Comparison of ENCODE assay signal across 11 cellular contexts in genomic region chr18:75638223-75638596, GRCh38.
DNase-seq lines count a peak whose midpoint lies in the region; ATAC-seq and TF ChIP-seq lines count a peak whose summit lies in the region.
"Had no signal": no experiment of that assay in that cellular context is flagged by ENCODE, and none has a peak within 500 bp of the region (broad histone marks: within the 10 kb centered on the region; RNA-seq: fewer than 3 reads in every experiment).

No MANE protein-coding gene starts in this region.

- H3K36me3 ChIP-seq in HUES48 (ENCODE audit: control insufficient read depth, insufficient read depth, low read length) (no peaks in the 10 kb centered on the region), lower lobe of right lung (no peaks in the 10 kb centered on the region)
- H3K36me3 ChIP-seq: gastrocnemius medialis, pancreas had no signal

- peak in 1 of 10 donors; percentile 20 for DNase-seq in dorsolateral prefrontal cortex
- DNase-seq in lower lobe of right lung: no peak
- peak; percentile 70 for DNase-seq in superior temporal gyrus (ENCODE audit: extremely low spot score)
- no peak for DNase-seq in GM13977 (ENCODE audit: low spot score)
- DNase-seq in activated T-cell treated with anti-CD3 and anti-CD28 coated beads for 4 hours: no peak
- no peak for DNase-seq in NCI-H748 treated with DMSO at 0.1 percent for 48 hours (lab: John Stamatoyannopoulos, UW)
- DNase-seq: gastrocnemius medialis, GDM1, pancreas had no signal

- H3K27ac ChIP-seq in HUES48 (ENCODE audit: low read depth, low read length): peak overlapping the region; percentile 76
- H3K27ac ChIP-seq in dorsolateral prefrontal cortex: peak overlapping the region in 56 of 59 donors; percentile 34 to 91 (median 80)
- no peak overlapping the region for H3K27ac ChIP-seq in lower lobe of right lung
- H3K27ac ChIP-seq: gastrocnemius medialis, pancreas had no signal

- H3K4me3 ChIP-seq in HUES48 (ENCODE audit: low read depth, low read length): 0 out of 2 replicates have a peak overlapping the region, but pooled peaks have one; percentile 17
- H3K4me3 ChIP-seq in dorsolateral prefrontal cortex: peak overlapping the region; percentile 9 to 71 (median 48)
- peak overlapping the region; percentile 25 for H3K4me3 ChIP-seq in lower lobe of right lung
- H3K4me3 ChIP-seq: pancreas had no signal

- no peak overlapping the region for H3K9ac ChIP-seq in HUES48 (ENCODE audit: low read depth, low read length)

- in situ Hi-C loops in GM13977 (cut with MboI; ENCODE audit: low pct_unique_long_range_greater_than_20kb, low sequenced_read_pairs, unreplicated experiment): no loop called here

- H3K4me1 ChIP-seq in HUES48 (ENCODE audit: control insufficient read depth, insufficient read depth, low read length) (peaks cover 13% of the 10 kb centered on the region; the same call in 1 of the 2 replicates), lower lobe of right lung (no peaks in the 10 kb centered on the region)
- H3K4me1 ChIP-seq: gastrocnemius medialis, pancreas had no signal

- H3K27me3 ChIP-seq in HUES48 (ENCODE audit: control insufficient read depth, insufficient read depth, low read length) (0 out of 2 replicates have a peak, but pooled peaks cover 4% of the 10 kb centered on the region), dorsolateral prefrontal cortex (no peaks in the 10 kb centered on the region), lower lobe of right lung (ENCODE audit: low read depth) (peaks cover 4% of the 10 kb centered on the region)
- H3K27me3 ChIP-seq: gastrocnemius medialis, pancreas had no signal

- intact Hi-C loops in dorsolateral prefrontal cortex (cut with DNase I) (loop anchor here in 1 of 2 donors (5.0 kb wide), 1 partner anchor 89 kb away; no protein-coding TSS in a partner anchor), lower lobe of right lung (cut with DNase I) (no loop called here)

- TF ChIP-seq CTCF in dorsolateral prefrontal cortex (IDR thresholded peaks at IDR 0.05 in 54 of 56, conservative IDR thresholded peaks at IDR 0.05 in 2 of 56; ENCODE audit: low read depth in 1 of 56, partially characterized antibody in 56 of 56) (peak in 10 of 56 donors; percentile 7 to 27 (median 12)), lower lobe of right lung (IDR thresholded peaks at IDR 0.05) (no peak), GM13977 (IDR thresholded peaks at IDR 0.05; ENCODE audit: extremely low read depth, insufficient read depth, missing control alignments) (no peak)

- no peaks in the 10 kb centered on the region for H3K9me3 ChIP-seq in HUES48 (ENCODE audit: control insufficient read depth, insufficient read depth, low read length)
- H3K9me3 ChIP-seq in lower lobe of right lung: no peaks in the 10 kb centered on the region
- H3K9me3 ChIP-seq: gastrocnemius medialis, pancreas had no signal

- ATAC-seq in lower lobe of right lung: peak in 1 of 2 donors; percentile 27
- ATAC-seq in HG03521 (IDR thresholded peaks at IDR 0.05; ENCODE audit: unreplicated experiment): no peak
- ATAC-seq: gastrocnemius medialis had no signal
